Comparison of ENCODE assay signal across 31 cellular contexts in the genomic region with DNA sequence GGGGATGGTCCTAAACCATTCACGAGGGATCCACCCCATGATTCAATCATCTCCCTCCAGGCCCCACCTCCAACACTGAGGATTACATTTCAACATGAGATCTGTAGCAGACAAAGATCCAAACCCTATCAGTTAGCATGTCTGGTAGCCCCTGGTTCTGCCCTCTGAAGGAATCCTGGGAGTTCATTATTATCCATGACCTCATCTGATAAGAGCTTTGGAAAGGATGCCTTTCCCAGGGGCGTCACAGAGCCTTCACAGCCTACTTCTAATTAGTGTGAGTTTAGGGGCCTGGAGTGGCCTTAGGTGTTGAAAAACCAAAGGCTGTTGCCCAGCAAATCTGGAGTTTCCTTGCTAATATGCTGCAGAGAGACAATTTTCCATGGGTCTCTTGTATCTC.
"Had no signal": no experiment of that assay in that cellular context is flagged by ENCODE, and none has a peak within 500 bp of the region (broad histone marks: within the 10 kb centered on the region; RNA-seq: fewer than 3 reads in every experiment).

No MANE protein-coding gene starts in this region.

- H3K27ac Mint-ChIP-seq: activated B cell treated with CpG ODN at 0.5 μM for 24 hours; activated CD4-positive, alpha-beta T cell treated with anti-CD3 and anti-CD28 coated beads, Interleukin-2, amount 10 ng/mL, durations not matched to agents 24 days and 14 days; activated naive CD4-positive, alpha-beta T cell treated with anti-CD3 and anti-CD28 coated beads for 36 hours; activated naive CD8-positive, alpha-beta T cell; activated T-helper 17 cell treated with anti-CD3 and anti-CD28 coated beads, Interleukin-2, amount 50 U/mL, for 72 hours; T-cell had no signal

- H3K4me1 ChIP-seq: breast epithelium had no signal

- H3K4me3 Mint-ChIP-seq: activated B cell treated with CpG ODN at 0.5 μM for 24 hours; activated CD4-positive, alpha-beta T cell treated with anti-CD3 and anti-CD28 coated beads, Interleukin-2, amount 10 ng/mL, durations not matched to agents 24 days and 14 days; activated naive CD4-positive, alpha-beta T cell treated with anti-CD3 and anti-CD28 coated beads for 36 hours; activated naive CD8-positive, alpha-beta T cell; activated T-helper 17 cell treated with anti-CD3 and anti-CD28 coated beads, Interleukin-2, amount 50 U/mL, for 72 hours; T-cell had no signal

- H3K27ac ChIP-seq: breast epithelium, SK-N-MC had no signal

- H3K4me3 ChIP-seq: breast epithelium, SK-N-MC had no signal

- H3K9me3 Mint-ChIP-seq: activated B cell treated with CpG ODN at 0.5 μM for 24 hours; activated CD4-positive, alpha-beta T cell treated with anti-CD3 and anti-CD28 coated beads, Interleukin-2, amount 10 ng/mL, durations not matched to agents 24 days and 14 days; activated naive CD4-positive, alpha-beta T cell treated with anti-CD3 and anti-CD28 coated beads for 36 hours; activated T-helper 17 cell treated with anti-CD3 and anti-CD28 coated beads, Interleukin-2, amount 50 U/mL, for 72 hours; T-cell had no signal

- H3K36me3 ChIP-seq: breast epithelium had no signal

- DNase-seq: activated B cell treated with CpG ODN at 0.5 μM for 24 hours; activated CD4-positive, alpha-beta T cell treated with anti-CD3 and anti-CD28 coated beads for 1 hour; activated CD4-positive, alpha-beta T cell treated with anti-CD3 and anti-CD28 coated beads, Interleukin-2, amount 10 ng/mL, durations not matched to agents 24 days and 14 days; activated CD4-positive, alpha-beta T cell treated with anti-CD3 and anti-CD28 coated beads, Interleukin-2, amount 50 U/mL, for 48 hours; activated CD8-positive, alpha-beta memory T cell treated with anti-CD3 and anti-CD28 coated beads for 24 hours; activated gamma-delta T cell; activated naive CD4-positive, alpha-beta T cell treated with anti-CD3 and anti-CD28 coated beads for 36 hours; activated T-cell treated with anti-CD3 and anti-CD28 coated beads, Interleukin-2, amount 50 U/mL, for 48 hours; anterior cingulate cortex; central memory CD4-positive, alpha-beta T cell; KG1; NCI-H1092; NCI-H1417; NCI-H2029; NCI-H2107; NCI-H2171 treated with DMSO at 0.1 percent for 48 hours; NCI-H226; NCI-H510A; NCI-H69; NK-92 treated with Interleukin-12 subunit alpha and Interleukin-12 subunit beta, amount 100 ng/mL, for 24 hours; OCI-M1; RPMI8226; T-cell; T-helper 2 cell; T1000 had no signal

- H3K4me1 Mint-ChIP-seq: activated B cell treated with CpG ODN at 0.5 μM for 24 hours; activated T-helper 17 cell treated with anti-CD3 and anti-CD28 coated beads, Interleukin-2, amount 50 U/mL, for 72 hours had no signal

- ATAC-seq: activated T-helper 17 cell treated with anti-CD3 and anti-CD28 coated beads, Interleukin-2, amount 50 U/mL, for 72 hours; Panc1; Right ventricle myocardium inferior; T-cell had no signal

- H3K36me3 Mint-ChIP-seq: activated naive CD8-positive, alpha-beta T cell; T-cell had no signal
